Comparison of ENCODE assay signal across 8 cellular contexts in the genomic region with DNA sequence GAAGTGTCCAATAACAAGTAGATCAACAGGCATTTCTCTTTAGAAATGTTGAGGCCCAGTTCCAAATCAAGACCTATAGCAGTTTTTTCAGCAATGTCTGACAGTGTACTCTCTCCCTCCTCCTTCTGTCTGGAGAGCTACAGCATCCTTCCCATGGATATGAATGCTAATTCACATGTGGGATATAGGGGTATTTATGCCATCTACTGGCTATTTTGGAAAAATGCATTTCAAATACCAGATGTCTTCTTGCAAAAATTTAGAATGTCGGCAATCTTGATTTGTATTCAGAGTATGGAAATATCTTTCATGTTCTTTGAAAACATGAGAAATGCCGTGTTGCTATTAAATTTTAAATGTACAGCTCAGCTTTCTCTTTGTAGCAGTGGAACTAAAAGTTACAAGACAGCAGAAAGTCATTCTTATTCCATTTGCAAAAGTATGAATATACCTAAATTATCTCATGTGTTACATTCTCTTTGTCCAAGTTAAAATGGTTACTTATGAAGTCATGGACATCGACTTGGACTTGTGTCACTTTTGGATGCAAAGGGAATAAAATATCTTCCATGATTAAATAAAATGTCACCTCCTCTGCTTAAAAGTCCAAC.
DNase-seq lines count a peak whose midpoint lies in the region; ATAC-seq and TF ChIP-seq lines count a peak whose summit lies in the region.

No MANE protein-coding gene starts in this region.

- TF ChIP-seq CTCF in cardiac muscle cell (IDR thresholded peaks at IDR 0.05; ENCODE audit: low read depth, low read length): peak; percentile 56
- peak; percentile 55 to 68 (median 63) for TF ChIP-seq CTCF in nephron (IDR thresholded peaks at IDR 0.05; ENCODE audit: unreplicated experiment in 3 of 3)
- peak in 1 of 2 donors; percentile 30 for TF ChIP-seq CTCF in suprapubic skin (IDR thresholded peaks at IDR 0.05)

- no peak overlapping the region for H3K27ac Mint-ChIP-seq in nephron
- no peak overlapping the region for H3K27ac Mint-ChIP-seq in activated CD4-positive, alpha-beta memory T cell treated with anti-CD3 and anti-CD28 coated beads, Interleukin-2, amount 10 ng/mL, durations not matched to agents 7 days and 5 days

- H3K4me3 Mint-ChIP-seq in nephron: no peak overlapping the region
- no peak overlapping the region for H3K4me3 Mint-ChIP-seq in activated CD4-positive, alpha-beta memory T cell treated with anti-CD3 and anti-CD28 coated beads, Interleukin-2, amount 10 ng/mL, durations not matched to agents 7 days and 5 days

- no peak for ATAC-seq in Right ventricle myocardium superior (ENCODE audit: poor library complexity)

- TF ChIP-seq POLR2A in suprapubic skin (IDR thresholded peaks at IDR 0.05): no peak

- no peaks in the 10 kb centered on the region for H3K4me1 Mint-ChIP-seq in nephron
- H3K4me1 Mint-ChIP-seq in activated CD4-positive, alpha-beta memory T cell treated with anti-CD3 and anti-CD28 coated beads, Interleukin-2, amount 10 ng/mL, durations not matched to agents 7 days and 5 days: no peaks in the 10 kb centered on the region

- intact Hi-C loops in Right ventricle myocardium superior (cut with DNase I): no loop called here

- DNase-seq in cardiac muscle cell (ENCODE audit: low read depth in 1 of 2, low spot score in 1 of 2) (peak; percentile 30 to 70), Right ventricle myocardium superior (no peak), NCI-H460 (ENCODE audit: extremely low read depth, low read depth) (peak; percentile 56), T47D (ENCODE audit: low read depth in 1 of 2, low spot score in 1 of 2) (peak; percentile 33 to 67), suprapubic skin (ENCODE audit: low spot score in 2 of 2) (no peak)
- DNase-seq in activated CD4-positive, alpha-beta memory T cell treated with anti-CD3 and anti-CD28 coated beads, Interleukin-2, amount 10 ng/mL, durations not matched to agents 7 days and 5 days: no peak
- no peak for DNase-seq in activated CD4-positive, alpha-beta T cell treated with anti-CD3 and anti-CD28 coated beads, Interleukin-2, amount 50 U/mL, for 48 hours

- H3K4me1 ChIP-seq in cardiac muscle cell (ENCODE audit: low read depth) (no peaks in the 10 kb centered on the region), suprapubic skin (no peaks in the 10 kb centered on the region)

- H3K36me3 Mint-ChIP-seq in nephron (ENCODE audit: low read depth): no peaks in the 10 kb centered on the region
- H3K36me3 Mint-ChIP-seq in activated CD4-positive, alpha-beta memory T cell treated with anti-CD3 and anti-CD28 coated beads, Interleukin-2, amount 10 ng/mL, durations not matched to agents 7 days and 5 days (ENCODE audit: low read depth): no peaks in the 10 kb centered on the region

- H3K36me3 ChIP-seq in cardiac muscle cell: no peaks in the 10 kb centered on the region
- H3K36me3 ChIP-seq in suprapubic skin: no peaks in the 10 kb centered on the region

- POLR2A ChIA-PET in activated CD4-positive, alpha-beta memory T cell treated with anti-CD3 and anti-CD28 coated beads, Interleukin-2, amount 10 ng/mL, durations not matched to agents 7 days and 5 days (lab: Charles Lee): no interaction called here

- no peak for TF ChIP-seq EP300 in suprapubic skin (IDR thresholded peaks at IDR 0.05)

- no peaks in the 10 kb centered on the region for H3K9me3 Mint-ChIP-seq in nephron
- H3K9me3 Mint-ChIP-seq in activated CD4-positive, alpha-beta memory T cell treated with anti-CD3 and anti-CD28 coated beads, Interleukin-2, amount 10 ng/mL, durations not matched to agents 7 days and 5 days: peaks cover 4% of the 10 kb centered on the region

- H3K27ac ChIP-seq in cardiac muscle cell (no peak overlapping the region), suprapubic skin (no peak overlapping the region)

- CTCF ChIA-PET in activated CD4-positive, alpha-beta memory T cell treated with anti-CD3 and anti-CD28 coated beads, Interleukin-2, amount 10 ng/mL, durations not matched to agents 7 days and 5 days (lab: Charles Lee): no interaction called here

- WGBS in suprapubic skin: 24% methylated on average over 3 of the region's 3 CpGs

- in situ Hi-C loops in T47D (cut with HindIII; ENCODE audit: low pct_unique_long_range_greater_than_20kb, low sequenced_read_pairs): no loop called here

- H3K4me3 ChIP-seq in cardiac muscle cell (no peak overlapping the region), suprapubic skin (no peak overlapping the region)

- no peaks in the 10 kb centered on the region for H3K27me3 ChIP-seq in cardiac muscle cell
- H3K27me3 ChIP-seq in suprapubic skin: no peaks in the 10 kb centered on the region

- peaks cover 4% of the 10 kb centered on the region for H3K27me3 Mint-ChIP-seq in nephron (ENCODE audit: low read depth)
- no peaks in the 10 kb centered on the region for H3K27me3 Mint-ChIP-seq in activated CD4-positive, alpha-beta memory T cell treated with anti-CD3 and anti-CD28 coated beads, Interleukin-2, amount 10 ng/mL, durations not matched to agents 7 days and 5 days

- H3K9me3 ChIP-seq in cardiac muscle cell (ENCODE audit: low read depth): no peaks in the 10 kb centered on the region
- no peaks in the 10 kb centered on the region for H3K9me3 ChIP-seq in suprapubic skin

Comparison
In these comparisons a context has a peak if more than half of its experiments do, and no peak if none do; other contexts are left out.
1. DNase-seq: peak in cardiac muscle cell (2 of 2), NCI-H460 (single experiment) and T47D (2 of 2); none in Right ventricle myocardium superior (single experiment), activated CD4-positive, alpha-beta memory T cell treated with anti-CD3 and anti-CD28 coated beads, Interleukin-2, amount 10 ng/mL, durations not matched to agents 7 days and 5 days (single experiment), suprapubic skin (0 of 2) and activated CD4-positive, alpha-beta T cell treated with anti-CD3 and anti-CD28 coated beads, Interleukin-2, amount 50 U/mL, for 48 hours (0 of 2).